Comparison of ENCODE assay signal across 9 cellular contexts in genomic region chr19:6091771-6092291, GRCh38. TPM values are rescaled to one million over a fixed set of nuclear protein-coding genes. Genes with fewer than 3 reads are reported as not detected.
A peak's percentile ranks its signal among the peaks of the same experiment; 100 is the strongest.
DNase-seq lines count a peak whose midpoint lies in the region; ATAC-seq, FAIRE-seq and TF ChIP-seq lines count a peak whose summit lies in the region.
"Had no signal": no experiment of that assay in that cellular context is flagged by ENCODE, and none has a peak within 500 bp of the region (broad histone marks: within the 10 kb centered on the region; RNA-seq: fewer than 3 reads in every experiment).

No MANE protein-coding gene starts in this region.

- H3K27ac ChIP-seq in BLaER1 treated with 17β-estradiol and CSF1 and Interleukin-3, amounts not matched to agents 10 nM and 100 nM = no peak overlapping the region
- peak overlapping the region; percentile 56 to 66 for H3K27ac ChIP-seq in prostate gland
- no peak overlapping the region for H3K27ac ChIP-seq in naive thymus-derived CD4-positive, alpha-beta T cell (ENCODE audit: low read depth, low read length)

- TF ChIP-seq POLR2A in prostate gland (IDR thresholded peaks at IDR 0.05) (no peak), GM12891 (IDR thresholded peaks at IDR 0.05; ENCODE audit: low read depth, low read length) (no peak)

- H4K20me1 ChIP-seq in BLaER1 treated with 17β-estradiol and CSF1 and Interleukin-3, amounts not matched to agents 10 nM and 100 nM = no peaks in the 10 kb centered on the region

- DNase-seq in WTC11 (ENCODE audit: low spot score) (no peak), glutamatergic neuron (no peak), prostate gland (ENCODE audit: low spot score) (no peak), NCI-H128 (lab: John Stamatoyannopoulos, UW; ENCODE audit: unreplicated experiment) (no peak), GM12891 (ENCODE audit: insufficient read length, low spot score) (no peak)
- no peak for DNase-seq in effector CD4-positive, alpha-beta T cell
- DNase-seq in naive thymus-derived CD4-positive, alpha-beta T cell = no peak

- peaks cover 23 to 57% (median 52%) of the 10 kb centered on the region in 10 experiments for H3K4me1 ChIP-seq in BLaER1 treated with 17β-estradiol and CSF1 and Interleukin-3, amounts not matched to agents 10 nM and 100 nM
- peaks cover 9% of the 10 kb centered on the region for H3K4me1 ChIP-seq in prostate gland (replicated peaks)
- H3K4me1 ChIP-seq in naive thymus-derived CD4-positive, alpha-beta T cell (ENCODE audit: control insufficient read depth in 2 of 2, insufficient read depth in 2 of 2, low read length in 2 of 2) = peaks cover 5 to 9% of the 10 kb centered on the region in 2 donors

- H3K27ac Mint-ChIP-seq in WTC11 (no peak overlapping the region), glutamatergic neuron (ENCODE audit: unreplicated experiment) (no peak overlapping the region)
- peak overlapping the region in 1 of 9 donors; percentile 41 for H3K27ac Mint-ChIP-seq in naive thymus-derived CD4-positive, alpha-beta T cell

- POLR2A ChIA-PET in WTC11 (lab: Charles Lee) = no interaction called here
- POLR2A ChIA-PET in naive thymus-derived CD4-positive, alpha-beta T cell (lab: Charles Lee) = no interaction called here

- H3K4me1 Mint-ChIP-seq in WTC11 (peaks cover 27% of the 10 kb centered on the region), glutamatergic neuron (ENCODE audit: low read depth, unreplicated experiment) (peaks cover 19% of the 10 kb centered on the region)
- H3K4me1 Mint-ChIP-seq in naive thymus-derived CD4-positive, alpha-beta T cell = peaks cover 12 to 19% (median 16%) of the 10 kb centered on the region in 7 donors

- no peaks in the 10 kb centered on the region for H3K36me3 ChIP-seq in BLaER1 treated with 17β-estradiol and CSF1 and Interleukin-3, amounts not matched to agents 10 nM and 100 nM
- H3K36me3 ChIP-seq in prostate gland = no peaks in the 10 kb centered on the region
- H3K36me3 ChIP-seq in naive thymus-derived CD4-positive, alpha-beta T cell (ENCODE audit: control insufficient read depth in 2 of 3, insufficient read depth in 3 of 3, low read length in 3 of 3) = no peaks in the 10 kb centered on the region

- H3K27me3 Mint-ChIP-seq in WTC11 (ENCODE audit: low read depth) (peaks cover 25% of the 10 kb centered on the region), glutamatergic neuron (ENCODE audit: unreplicated experiment) (peaks cover 7% of the 10 kb centered on the region)
- peaks cover 0 to 2% (median 0%) of the 10 kb centered on the region in 5 donors for H3K27me3 Mint-ChIP-seq in naive thymus-derived CD4-positive, alpha-beta T cell

- no peaks in the 10 kb centered on the region for H3K27me3 ChIP-seq in BLaER1 treated with 17β-estradiol and CSF1 and Interleukin-3, amounts not matched to agents 10 nM and 100 nM
- no peaks in the 10 kb centered on the region for H3K27me3 ChIP-seq in prostate gland (replicated peaks; ENCODE audit: insufficient read depth)
- H3K27me3 ChIP-seq in naive thymus-derived CD4-positive, alpha-beta T cell (ENCODE audit: control insufficient read depth in 2 of 2, insufficient read depth in 2 of 2, low read length in 2 of 2) = no peaks in the 10 kb centered on the region

- intact Hi-C loops in prostate gland (cut with DNase I) = no loop called here
- intact Hi-C loops in naive thymus-derived CD4-positive, alpha-beta T cell (cut with micrococcal nuclease) = no loop called here

- H3K9me3 ChIP-seq in BLaER1 treated with 17β-estradiol and CSF1 and Interleukin-3, amounts not matched to agents 10 nM and 100 nM (replicated peaks in 1 of 11) = 0 out of 22 replicates have a peak, but pooled peaks cover 0 to 5% (median 0%) of the 10 kb centered on the region in 11 experiments
- no peaks in the 10 kb centered on the region for H3K9me3 ChIP-seq in prostate gland
- H3K9me3 ChIP-seq in naive thymus-derived CD4-positive, alpha-beta T cell (ENCODE audit: control insufficient read depth in 2 of 3, low read length in 3 of 3) = no peaks in the 10 kb centered on the region

- TF ChIP-seq CTCF in WTC11 (IDR thresholded peaks at IDR 0.05) (no peak), glutamatergic neuron (IDR thresholded peaks at IDR 0.05; ENCODE audit: partially characterized antibody, unreplicated experiment) (no peak), prostate gland (IDR thresholded peaks at IDR 0.05) (no peak)

- no peak for FAIRE-seq in GM12891 (lab: Jason Lieb, UNC)

- 20% methylated on average over 8 of the region's 8 CpGs for WGBS in prostate gland

- H3K4me3 ChIP-seq in BLaER1 treated with 17β-estradiol and CSF1 and Interleukin-3, amounts not matched to agents 10 nM and 100 nM = no peak overlapping the region
- H3K4me3 ChIP-seq in prostate gland = no peak overlapping the region
- H3K4me3 ChIP-seq in naive thymus-derived CD4-positive, alpha-beta T cell (ENCODE audit: low read length) = no peak overlapping the region

- no peak overlapping the region for H3K9ac ChIP-seq in BLaER1 treated with 17β-estradiol and CSF1 and Interleukin-3, amounts not matched to agents 10 nM and 100 nM

- CTCF ChIA-PET in WTC11 (lab: Charles Lee) = interaction anchor here (1.0 to 2.0 kb wide), 7 partner anchors 17 to 288 kb away, joined by 4 to 11 read pairs (median 6); no protein-coding TSS in a partner anchor
- CTCF ChIA-PET in naive thymus-derived CD4-positive, alpha-beta T cell (lab: Charles Lee) = no interaction called here

- peak overlapping the region; percentile 60 for H3K4me3 Mint-ChIP-seq in WTC11
- H3K4me3 Mint-ChIP-seq in glutamatergic neuron (ENCODE audit: unreplicated experiment) = peak overlapping the region; percentile 71
- H3K4me3 Mint-ChIP-seq in naive thymus-derived CD4-positive, alpha-beta T cell = no peak overlapping the region

- H3K4me2 ChIP-seq in BLaER1 treated with 17β-estradiol and CSF1 and Interleukin-3, amounts not matched to agents 10 nM and 100 nM = peak overlapping the region; percentile 15 to 71 (median 52); a peak in 20 of 22 replicates

- ATAC-seq in WTC11 = no peak
- no peak for ATAC-seq in naive thymus-derived CD4-positive, alpha-beta T cell

- H3K9me3 Mint-ChIP-seq in WTC11 (no peaks in the 10 kb centered on the region), glutamatergic neuron (ENCODE audit: unreplicated experiment) (no peaks in the 10 kb centered on the region)
- H3K9me3 Mint-ChIP-seq in naive thymus-derived CD4-positive, alpha-beta T cell = no peaks in the 10 kb centered on the region

- H3K36me3 Mint-ChIP-seq in WTC11 (no peaks in the 10 kb centered on the region), glutamatergic neuron (ENCODE audit: unreplicated experiment) (no peaks in the 10 kb centered on the region)
- peaks cover 0 to 3% (median 0%) of the 10 kb centered on the region in 5 donors for H3K36me3 Mint-ChIP-seq in naive thymus-derived CD4-positive, alpha-beta T cell

TF ChIP-seq in WTC11, 78 proteins besides CTCF, POLR2A, EP300 and RAD21 (continues in another document):
- no peak for TF ChIP-seq OVOL2 (CRISPR knock-in tag; IDR thresholded peaks at IDR 0.05; ENCODE audit: borderline replicate concordance)
- no peak for TF ChIP-seq MYBL2 (CRISPR knock-in tag; IDR thresholded peaks at IDR 0.05)
- no peak for TF ChIP-seq ATF1 (CRISPR knock-in tag; IDR thresholded peaks at IDR 0.05)
- no peak for TF ChIP-seq FOXP4 (CRISPR knock-in tag; IDR thresholded peaks at IDR 0.05)

TF ChIP-seq in GM12891, 5 proteins besides CTCF, POLR2A, EP300 and RAD21:
- TF ChIP-seq POU2F2 (IDR thresholded peaks at IDR 0.05; ENCODE audit: low read depth, low read length) = no peak
- TF ChIP-seq SPI1 (IDR thresholded peaks at IDR 0.05; ENCODE audit: low read depth, low read length) = no peak
- no peak for TF ChIP-seq POLR2AphosphoS5 (IDR thresholded peaks at IDR 0.05; ENCODE audit: low read depth, low read length)
- TF ChIP-seq TAF1 (IDR thresholded peaks at IDR 0.05; ENCODE audit: low read depth, low read length) = no peak
- TF ChIP-seq PAX5 (IDR thresholded peaks at IDR 0.05; ENCODE audit: insufficient read depth, low read length, severe bottlenecking) = no peak
TF ChIP-seq in GM12891: peak in this region for 0.

RNA-seq across cellular contexts. Expression of gene RFX2, which starts 18.5 kb away (rescaled TPM):
- 3.4 to 4.6 TPM (median 4.2 TPM) in 3 replicates for total RNA-seq in WTC11 (2021)
- total RNA-seq in glutamatergic neuron (ENCODE audit: unreplicated experiment) = 4.3 TPM
- 10 to 100 TPM; 13.4 to 25.3 TPM for total RNA-seq in prostate gland
- total RNA-seq in naive thymus-derived CD4-positive, alpha-beta T cell = 10 to 100 TPM in 1 of 5 experiments, 1 to 10 TPM in 4; 4.0 to 18.4 (median 8.4) TPM
- 1 to 10 TPM; 3.8 to 8.0 TPM for polyA plus RNA-seq in naive thymus-derived CD4-positive, alpha-beta T cell
- 1.8 TPM for polyA plus RNA-seq in GM12891 (2012; ENCODE audit: low read depth, missing spikeins)

RNA-seq across cellular contexts. Expression of gene ACSBG2, which starts 43.6 kb away (rescaled TPM):
- total RNA-seq in WTC11 (2021) (not detected in 3 replicates), glutamatergic neuron (ENCODE audit: unreplicated experiment) (not detected), prostate gland (10 to 100 TPM in 1 of 2 donors, not detected in 1; 18.7 TPM)
- total RNA-seq in naive thymus-derived CD4-positive, alpha-beta T cell = not detected
- polyA plus RNA-seq in naive thymus-derived CD4-positive, alpha-beta T cell = not detected
- polyA plus RNA-seq in GM12891 (2012; ENCODE audit: low read depth, missing spikeins) = 0.09 TPM
- total RNA-seq: dermis blood vessel endothelial cell had no signal

Comparison
In these comparisons a context has a peak if more than half of its experiments do, and no peak if none do; other contexts are left out.
1. H3K27ac ChIP-seq: peak in prostate gland (2 of 2); none in BLaER1 treated with 17β-estradiol and CSF1 and Interleukin-3, amounts not matched to agents 10 nM and 100 nM (0 of 11) and naive thymus-derived CD4-positive, alpha-beta T cell (single experiment).
2. H3K4me3 Mint-ChIP-seq: peak in WTC11 (single experiment) and glutamatergic neuron (single experiment); none in naive thymus-derived CD4-positive, alpha-beta T cell (0 of 10).